1 cellular context compared by ENCODE assay signal in the genomic region with DNA sequence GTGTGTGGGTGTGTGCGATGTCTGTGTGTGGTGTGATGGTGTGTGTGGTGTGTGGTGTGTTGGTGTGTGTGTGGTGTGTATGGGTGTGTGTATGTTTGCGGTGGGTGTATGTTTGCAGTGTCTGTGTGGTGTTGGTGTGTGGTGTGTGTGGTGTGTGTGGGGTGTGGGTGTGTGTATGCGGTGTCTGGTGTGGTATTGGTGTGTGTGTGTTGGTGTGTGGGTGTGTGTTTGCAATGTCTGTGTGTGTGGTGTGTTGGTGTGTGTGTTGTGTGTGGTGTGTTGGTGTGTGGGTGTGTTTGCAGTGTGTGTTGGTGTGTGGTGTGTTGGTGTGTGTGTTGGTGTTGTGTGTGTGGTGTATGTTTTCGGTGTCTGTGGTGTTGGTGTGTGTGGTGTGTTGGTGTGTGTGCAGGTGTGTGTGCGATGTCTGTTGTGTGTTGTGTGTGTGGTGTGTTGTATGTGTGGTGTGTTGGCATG.
A peak's percentile ranks its signal among the peaks of the same experiment; 100 is the strongest.
TF ChIP-seq lines count a peak whose summit lies in the region.

No MANE protein-coding gene starts in this region.

TF ChIP-seq in HEK293, 187 proteins besides CTCF, POLR2A, EP300 and RAD21 (continued from another document):
- TF ChIP-seq, protein P1, sequence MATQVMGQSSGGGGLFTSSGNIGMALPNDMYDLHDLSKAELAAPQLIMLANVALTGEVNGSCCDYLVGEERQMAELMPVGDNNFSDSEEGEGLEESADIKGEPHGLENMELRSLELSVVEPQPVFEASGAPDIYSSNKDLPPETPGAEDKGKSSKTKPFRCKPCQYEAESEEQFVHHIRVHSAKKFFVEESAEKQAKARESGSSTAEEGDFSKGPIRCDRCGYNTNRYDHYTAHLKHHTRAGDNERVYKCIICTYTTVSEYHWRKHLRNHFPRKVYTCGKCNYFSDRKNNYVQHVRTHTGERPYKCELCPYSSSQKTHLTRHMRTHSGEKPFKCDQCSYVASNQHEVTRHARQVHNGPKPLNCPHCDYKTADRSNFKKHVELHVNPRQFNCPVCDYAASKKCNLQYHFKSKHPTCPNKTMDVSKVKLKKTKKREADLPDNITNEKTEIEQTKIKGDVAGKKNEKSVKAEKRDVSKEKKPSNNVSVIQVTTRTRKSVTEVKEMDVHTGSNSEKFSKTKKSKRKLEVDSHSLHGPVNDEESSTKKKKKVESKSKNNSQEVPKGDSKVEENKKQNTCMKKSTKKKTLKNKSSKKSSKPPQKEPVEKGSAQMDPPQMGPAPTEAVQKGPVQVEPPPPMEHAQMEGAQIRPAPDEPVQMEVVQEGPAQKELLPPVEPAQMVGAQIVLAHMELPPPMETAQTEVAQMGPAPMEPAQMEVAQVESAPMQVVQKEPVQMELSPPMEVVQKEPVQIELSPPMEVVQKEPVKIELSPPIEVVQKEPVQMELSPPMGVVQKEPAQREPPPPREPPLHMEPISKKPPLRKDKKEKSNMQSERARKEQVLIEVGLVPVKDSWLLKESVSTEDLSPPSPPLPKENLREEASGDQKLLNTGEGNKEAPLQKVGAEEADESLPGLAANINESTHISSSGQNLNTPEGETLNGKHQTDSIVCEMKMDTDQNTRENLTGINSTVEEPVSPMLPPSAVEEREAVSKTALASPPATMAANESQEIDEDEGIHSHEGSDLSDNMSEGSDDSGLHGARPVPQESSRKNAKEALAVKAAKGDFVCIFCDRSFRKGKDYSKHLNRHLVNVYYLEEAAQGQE (tag by site-specific recombination; IDR thresholded peaks at IDR 0.05), result no peak
- 0 out of 2 replicates have a peak, but pooled peaks have one; percentile 8 for TF ChIP-seq KLF8 (tag by site-specific recombination; IDR thresholded peaks at IDR 0.05)
- TF ChIP-seq, protein P2, sequence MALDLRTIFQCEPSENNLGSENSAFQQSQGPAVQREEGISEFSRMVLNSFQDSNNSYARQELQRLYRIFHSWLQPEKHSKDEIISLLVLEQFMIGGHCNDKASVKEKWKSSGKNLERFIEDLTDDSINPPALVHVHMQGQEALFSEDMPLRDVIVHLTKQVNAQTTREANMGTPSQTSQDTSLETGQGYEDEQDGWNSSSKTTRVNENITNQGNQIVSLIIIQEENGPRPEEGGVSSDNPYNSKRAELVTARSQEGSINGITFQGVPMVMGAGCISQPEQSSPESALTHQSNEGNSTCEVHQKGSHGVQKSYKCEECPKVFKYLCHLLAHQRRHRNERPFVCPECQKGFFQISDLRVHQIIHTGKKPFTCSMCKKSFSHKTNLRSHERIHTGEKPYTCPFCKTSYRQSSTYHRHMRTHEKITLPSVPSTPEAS (tag by site-specific recombination; IDR thresholded peaks at IDR 0.05), result peak; percentile 63
- 0 out of 2 replicates have a peak, but pooled peaks have one; percentile 11 for TF ChIP-seq ZNF76 (tag by site-specific recombination; IDR thresholded peaks at IDR 0.05; ENCODE audit: borderline replicate concordance, low read depth)
- TF ChIP-seq ZNF157 (tag by site-specific recombination; IDR thresholded peaks at IDR 0.05), result no peak
- TF ChIP-seq ZNF501 (tag by site-specific recombination; IDR thresholded peaks at IDR 0.05), result no peak
- 0 out of 2 replicates have a peak, but pooled peaks have one; percentile 9 for TF ChIP-seq ZNF155 (tag by site-specific recombination; IDR thresholded peaks at IDR 0.05)
- peak; percentile 1; the same call in 1 of the 2 replicates for TF ChIP-seq ZNF354C (tag by site-specific recombination; IDR thresholded peaks at IDR 0.05; ENCODE audit: borderline replicate concordance, low read depth)
- TF ChIP-seq ZNF610 (tag by site-specific recombination; IDR thresholded peaks at IDR 0.05; ENCODE audit: borderline replicate concordance), result no peak
- peak; percentile 1; the same call in 1 of the 2 replicates for TF ChIP-seq ZBTB20 (tag by site-specific recombination; IDR thresholded peaks at IDR 0.05)
- TF ChIP-seq, protein P3, sequence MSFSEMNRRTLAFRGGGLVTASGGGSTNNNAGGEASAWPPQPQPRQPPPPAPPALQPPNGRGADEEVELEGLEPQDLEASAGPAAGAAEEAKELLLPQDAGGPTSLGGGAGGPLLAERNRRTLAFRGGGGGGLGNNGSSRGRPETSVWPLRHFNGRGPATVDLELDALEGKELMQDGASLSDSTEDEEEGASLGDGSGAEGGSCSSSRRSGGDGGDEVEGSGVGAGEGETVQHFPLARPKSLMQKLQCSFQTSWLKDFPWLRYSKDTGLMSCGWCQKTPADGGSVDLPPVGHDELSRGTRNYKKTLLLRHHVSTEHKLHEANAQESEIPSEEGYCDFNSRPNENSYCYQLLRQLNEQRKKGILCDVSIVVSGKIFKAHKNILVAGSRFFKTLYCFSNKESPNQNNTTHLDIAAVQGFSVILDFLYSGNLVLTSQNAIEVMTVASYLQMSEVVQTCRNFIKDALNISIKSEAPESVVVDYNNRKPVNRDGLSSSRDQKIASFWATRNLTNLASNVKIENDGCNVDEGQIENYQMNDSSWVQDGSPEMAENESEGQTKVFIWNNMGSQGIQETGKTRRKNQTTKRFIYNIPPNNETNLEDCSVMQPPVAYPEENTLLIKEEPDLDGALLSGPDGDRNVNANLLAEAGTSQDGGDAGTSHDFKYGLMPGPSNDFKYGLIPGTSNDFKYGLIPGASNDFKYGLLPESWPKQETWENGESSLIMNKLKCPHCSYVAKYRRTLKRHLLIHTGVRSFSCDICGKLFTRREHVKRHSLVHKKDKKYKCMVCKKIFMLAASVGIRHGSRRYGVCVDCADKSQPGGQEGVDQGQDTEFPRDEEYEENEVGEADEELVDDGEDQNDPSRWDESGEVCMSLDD (tag by site-specific recombination; IDR thresholded peaks at IDR 0.05), result no peak
- TF ChIP-seq ZNF621 (tag by site-specific recombination; IDR thresholded peaks at IDR 0.05), result 0 out of 2 replicates have a peak, but pooled peaks have one; percentile 4
- TF ChIP-seq MEIS1 (CRISPR knock-in tag; IDR thresholded peaks at IDR 0.05; ENCODE audit: borderline replicate concordance), result no peak
- no peak for TF ChIP-seq RBAK (tag by site-specific recombination; IDR thresholded peaks at IDR 0.05)
- TF ChIP-seq SCRT2 (tag by site-specific recombination; IDR thresholded peaks at IDR 0.05), result no peak
- TF ChIP-seq, protein P4, sequence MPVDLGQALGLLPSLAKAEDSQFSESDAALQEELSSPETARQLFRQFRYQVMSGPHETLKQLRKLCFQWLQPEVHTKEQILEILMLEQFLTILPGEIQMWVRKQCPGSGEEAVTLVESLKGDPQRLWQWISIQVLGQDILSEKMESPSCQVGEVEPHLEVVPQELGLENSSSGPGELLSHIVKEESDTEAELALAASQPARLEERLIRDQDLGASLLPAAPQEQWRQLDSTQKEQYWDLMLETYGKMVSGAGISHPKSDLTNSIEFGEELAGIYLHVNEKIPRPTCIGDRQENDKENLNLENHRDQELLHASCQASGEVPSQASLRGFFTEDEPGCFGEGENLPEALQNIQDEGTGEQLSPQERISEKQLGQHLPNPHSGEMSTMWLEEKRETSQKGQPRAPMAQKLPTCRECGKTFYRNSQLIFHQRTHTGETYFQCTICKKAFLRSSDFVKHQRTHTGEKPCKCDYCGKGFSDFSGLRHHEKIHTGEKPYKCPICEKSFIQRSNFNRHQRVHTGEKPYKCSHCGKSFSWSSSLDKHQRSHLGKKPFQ (tag by site-specific recombination; IDR thresholded peaks at IDR 0.05), result peak; percentile 42
- TF ChIP-seq ZNF785 (tag by site-specific recombination; IDR thresholded peaks at IDR 0.05), result 0 out of 2 replicates have a peak, but pooled peaks have one; percentile 72
- TF ChIP-seq ZFHX2 (tag by site-specific recombination; conservative IDR thresholded peaks at IDR 0.05), result peak; percentile 88
TF ChIP-seq in HEK293: peak in this region for 11.
